Comparison of ENCODE assay signal across 1 cellular context in the genomic region with DNA sequence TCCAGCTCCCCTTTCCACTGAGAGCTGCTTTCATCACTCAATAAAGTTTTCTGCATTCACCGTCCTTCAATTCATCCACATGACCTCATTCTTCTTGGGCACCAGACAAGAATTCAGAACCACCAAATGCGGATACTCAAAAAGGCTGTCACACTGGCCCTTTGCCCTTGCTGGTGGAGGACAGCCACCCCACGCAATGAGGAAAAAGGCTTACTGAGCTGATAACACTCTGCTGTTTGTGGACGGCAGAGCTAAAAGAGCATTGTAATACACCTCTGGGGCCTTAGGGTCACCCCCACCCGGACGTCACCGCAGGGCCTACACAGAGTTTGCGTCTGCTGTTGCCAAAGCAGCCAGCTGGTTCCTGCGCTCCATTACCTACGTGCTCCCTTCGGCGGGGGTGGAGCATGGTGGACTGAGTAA.
TF ChIP-seq lines count a peak whose summit lies in the region.

No MANE protein-coding gene starts in this region.

TF ChIP-seq in K562, 482 proteins besides CTCF, POLR2A, EP300 and RAD21 (continued from another document and continues in another):
- TF ChIP-seq GABPB1 (CRISPR knock-in tag; IDR thresholded peaks at IDR 0.05), result no peak
- TF ChIP-seq SRSF3 (IDR thresholded peaks at IDR 0.05; ENCODE audit: insufficient read depth, low read length), result no peak
- TF ChIP-seq, protein P1, sequence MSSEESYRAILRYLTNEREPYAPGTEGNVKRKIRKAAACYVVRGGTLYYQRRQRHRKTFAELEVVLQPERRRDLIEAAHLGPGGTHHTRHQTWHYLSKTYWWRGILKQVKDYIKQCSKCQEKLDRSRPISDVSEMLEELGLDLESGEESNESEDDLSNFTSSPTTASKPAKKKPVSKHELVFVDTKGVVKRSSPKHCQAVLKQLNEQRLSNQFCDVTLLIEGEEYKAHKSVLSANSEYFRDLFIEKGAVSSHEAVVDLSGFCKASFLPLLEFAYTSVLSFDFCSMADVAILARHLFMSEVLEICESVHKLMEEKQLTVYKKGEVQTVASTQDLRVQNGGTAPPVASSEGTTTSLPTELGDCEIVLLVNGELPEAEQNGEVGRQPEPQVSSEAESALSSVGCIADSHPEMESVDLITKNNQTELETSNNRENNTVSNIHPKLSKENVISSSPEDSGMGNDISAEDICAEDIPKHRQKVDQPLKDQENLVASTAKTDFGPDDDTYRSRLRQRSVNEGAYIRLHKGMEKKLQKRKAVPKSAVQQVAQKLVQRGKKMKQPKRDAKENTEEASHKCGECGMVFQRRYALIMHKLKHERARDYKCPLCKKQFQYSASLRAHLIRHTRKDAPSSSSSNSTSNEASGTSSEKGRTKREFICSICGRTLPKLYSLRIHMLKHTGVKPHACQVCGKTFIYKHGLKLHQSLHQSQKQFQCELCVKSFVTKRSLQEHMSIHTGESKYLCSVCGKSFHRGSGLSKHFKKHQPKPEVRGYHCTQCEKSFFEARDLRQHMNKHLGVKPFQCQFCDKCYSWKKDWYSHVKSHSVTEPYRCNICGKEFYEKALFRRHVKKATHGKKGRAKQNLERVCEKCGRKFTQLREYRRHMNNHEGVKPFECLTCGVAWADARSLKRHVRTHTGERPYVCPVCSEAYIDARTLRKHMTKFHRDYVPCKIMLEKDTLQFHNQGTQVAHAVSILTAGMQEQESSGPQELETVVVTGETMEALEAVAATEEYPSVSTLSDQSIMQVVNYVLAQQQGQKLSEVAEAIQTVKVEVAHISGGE (CRISPR knock-in tag; IDR thresholded peaks at IDR 0.05), result no peak
- TF ChIP-seq RBM15 (IDR thresholded peaks at IDR 0.05; ENCODE audit: insufficient read depth, low read length), result no peak
- TF ChIP-seq SIN3B (IDR thresholded peaks at IDR 0.05; ENCODE audit: low read depth), result no peak
- TF ChIP-seq, protein P2, sequence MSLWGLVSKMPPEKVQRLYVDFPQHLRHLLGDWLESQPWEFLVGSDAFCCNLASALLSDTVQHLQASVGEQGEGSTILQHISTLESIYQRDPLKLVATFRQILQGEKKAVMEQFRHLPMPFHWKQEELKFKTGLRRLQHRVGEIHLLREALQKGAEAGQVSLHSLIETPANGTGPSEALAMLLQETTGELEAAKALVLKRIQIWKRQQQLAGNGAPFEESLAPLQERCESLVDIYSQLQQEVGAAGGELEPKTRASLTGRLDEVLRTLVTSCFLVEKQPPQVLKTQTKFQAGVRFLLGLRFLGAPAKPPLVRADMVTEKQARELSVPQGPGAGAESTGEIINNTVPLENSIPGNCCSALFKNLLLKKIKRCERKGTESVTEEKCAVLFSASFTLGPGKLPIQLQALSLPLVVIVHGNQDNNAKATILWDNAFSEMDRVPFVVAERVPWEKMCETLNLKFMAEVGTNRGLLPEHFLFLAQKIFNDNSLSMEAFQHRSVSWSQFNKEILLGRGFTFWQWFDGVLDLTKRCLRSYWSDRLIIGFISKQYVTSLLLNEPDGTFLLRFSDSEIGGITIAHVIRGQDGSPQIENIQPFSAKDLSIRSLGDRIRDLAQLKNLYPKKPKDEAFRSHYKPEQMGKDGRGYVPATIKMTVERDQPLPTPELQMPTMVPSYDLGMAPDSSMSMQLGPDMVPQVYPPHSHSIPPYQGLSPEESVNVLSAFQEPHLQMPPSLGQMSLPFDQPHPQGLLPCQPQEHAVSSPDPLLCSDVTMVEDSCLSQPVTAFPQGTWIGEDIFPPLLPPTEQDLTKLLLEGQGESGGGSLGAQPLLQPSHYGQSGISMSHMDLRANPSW (CRISPR knock-in tag; IDR thresholded peaks at IDR 0.05), result no peak
- no peak for TF ChIP-seq ZNF717 (CRISPR knock-in tag; IDR thresholded peaks at IDR 0.05)
- 0 out of 2 replicates have a peak, but pooled peaks have one; percentile 20 for TF ChIP-seq CREM (IDR thresholded peaks at IDR 0.05; ENCODE audit: low read depth)
- no peak for TF ChIP-seq ZNF431 (CRISPR knock-in tag; IDR thresholded peaks at IDR 0.05)
- TF ChIP-seq, protein P3, sequence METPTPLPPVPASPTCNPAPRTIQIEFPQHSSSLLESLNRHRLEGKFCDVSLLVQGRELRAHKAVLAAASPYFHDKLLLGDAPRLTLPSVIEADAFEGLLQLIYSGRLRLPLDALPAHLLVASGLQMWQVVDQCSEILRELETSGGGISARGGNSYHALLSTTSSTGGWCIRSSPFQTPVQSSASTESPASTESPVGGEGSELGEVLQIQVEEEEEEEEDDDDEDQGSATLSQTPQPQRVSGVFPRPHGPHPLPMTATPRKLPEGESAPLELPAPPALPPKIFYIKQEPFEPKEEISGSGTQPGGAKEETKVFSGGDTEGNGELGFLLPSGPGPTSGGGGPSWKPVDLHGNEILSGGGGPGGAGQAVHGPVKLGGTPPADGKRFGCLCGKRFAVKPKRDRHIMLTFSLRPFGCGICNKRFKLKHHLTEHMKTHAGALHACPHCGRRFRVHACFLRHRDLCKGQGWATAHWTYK (CRISPR knock-in tag; IDR thresholded peaks at IDR 0.05), result no peak
- TF ChIP-seq MYC (IDR thresholded peaks at IDR 0.05; ENCODE audit: low read depth, low read length), result no peak
- TF ChIP-seq MYC (CRISPR knock-in tag; IDR thresholded peaks at IDR 0.05; ENCODE audit: borderline replicate concordance, low read depth), result no peak
- TF ChIP-seq, protein P4, sequence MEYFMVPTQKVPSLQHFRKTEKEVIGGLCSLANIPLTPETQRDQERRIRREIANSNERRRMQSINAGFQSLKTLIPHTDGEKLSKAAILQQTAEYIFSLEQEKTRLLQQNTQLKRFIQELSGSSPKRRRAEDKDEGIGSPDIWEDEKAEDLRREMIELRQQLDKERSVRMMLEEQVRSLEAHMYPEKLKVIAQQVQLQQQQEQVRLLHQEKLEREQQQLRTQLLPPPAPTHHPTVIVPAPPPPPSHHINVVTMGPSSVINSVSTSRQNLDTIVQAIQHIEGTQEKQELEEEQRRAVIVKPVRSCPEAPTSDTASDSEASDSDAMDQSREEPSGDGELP (CRISPR knock-in tag; IDR thresholded peaks at IDR 0.05; ENCODE audit: borderline replicate concordance), result peak; percentile 33; the same call in 1 of the 2 replicates
- TF ChIP-seq, protein P5, sequence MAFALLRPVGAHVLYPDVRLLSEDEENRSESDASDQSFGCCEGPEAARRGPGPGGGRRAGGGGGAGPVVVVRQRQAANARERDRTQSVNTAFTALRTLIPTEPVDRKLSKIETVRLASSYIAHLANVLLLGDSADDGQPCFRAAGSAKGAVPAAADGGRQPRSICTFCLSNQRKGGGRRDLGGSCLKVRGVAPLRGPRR (CRISPR knock-in tag; IDR thresholded peaks at IDR 0.05), result no peak
- TF ChIP-seq, protein P6, sequence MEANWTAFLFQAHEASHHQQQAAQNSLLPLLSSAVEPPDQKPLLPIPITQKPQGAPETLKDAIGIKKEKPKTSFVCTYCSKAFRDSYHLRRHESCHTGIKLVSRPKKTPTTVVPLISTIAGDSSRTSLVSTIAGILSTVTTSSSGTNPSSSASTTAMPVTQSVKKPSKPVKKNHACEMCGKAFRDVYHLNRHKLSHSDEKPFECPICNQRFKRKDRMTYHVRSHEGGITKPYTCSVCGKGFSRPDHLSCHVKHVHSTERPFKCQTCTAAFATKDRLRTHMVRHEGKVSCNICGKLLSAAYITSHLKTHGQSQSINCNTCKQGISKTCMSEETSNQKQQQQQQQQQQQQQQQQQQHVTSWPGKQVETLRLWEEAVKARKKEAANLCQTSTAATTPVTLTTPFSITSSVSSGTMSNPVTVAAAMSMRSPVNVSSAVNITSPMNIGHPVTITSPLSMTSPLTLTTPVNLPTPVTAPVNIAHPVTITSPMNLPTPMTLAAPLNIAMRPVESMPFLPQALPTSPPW (CRISPR knock-in tag; IDR thresholded peaks at IDR 0.05), result peak; percentile 38; the same call in 1 of the 2 replicates
- no peak for TF ChIP-seq NCOA1 (IDR thresholded peaks at IDR 0.05; ENCODE audit: low read depth)
- TF ChIP-seq DMBX1 (CRISPR knock-in tag; IDR thresholded peaks at IDR 0.05; ENCODE audit: borderline replicate concordance), result no peak
- TF ChIP-seq, protein P7, sequence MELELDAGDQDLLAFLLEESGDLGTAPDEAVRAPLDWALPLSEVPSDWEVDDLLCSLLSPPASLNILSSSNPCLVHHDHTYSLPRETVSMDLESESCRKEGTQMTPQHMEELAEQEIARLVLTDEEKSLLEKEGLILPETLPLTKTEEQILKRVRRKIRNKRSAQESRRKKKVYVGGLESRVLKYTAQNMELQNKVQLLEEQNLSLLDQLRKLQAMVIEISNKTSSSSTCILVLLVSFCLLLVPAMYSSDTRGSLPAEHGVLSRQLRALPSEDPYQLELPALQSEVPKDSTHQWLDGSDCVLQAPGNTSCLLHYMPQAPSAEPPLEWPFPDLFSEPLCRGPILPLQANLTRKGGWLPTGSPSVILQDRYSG (tag; conservative IDR thresholded peaks at IDR 0.05; ENCODE audit: low read depth), result no peak
- TF ChIP-seq ZNF57 (CRISPR knock-in tag; IDR thresholded peaks at IDR 0.05), result no peak
- TF ChIP-seq MAZ (CRISPR knock-in tag; conservative IDR thresholded peaks at IDR 0.05 in 1 of 2, IDR thresholded peaks at IDR 0.05 in 1 of 2), result no peak
- TF ChIP-seq FOXM1 (IDR thresholded peaks at IDR 0.05; ENCODE audit: low read depth), result no peak
- TF ChIP-seq FOXM1 (CRISPR knock-in tag; IDR thresholded peaks at IDR 0.05; ENCODE audit: low read depth), result no peak
- TF ChIP-seq MAFK (IDR thresholded peaks at IDR 0.05; ENCODE audit: low read length), result no peak
- no peak for TF ChIP-seq BMI1 (IDR thresholded peaks at IDR 0.05; ENCODE audit: low read length)
- no peak for TF ChIP-seq MED1 (CRISPR knock-in tag; IDR thresholded peaks at IDR 0.05; ENCODE audit: borderline replicate concordance)
- TF ChIP-seq RFX1 (IDR thresholded peaks at IDR 0.05), result peak; percentile 39; the same call in 1 of the 2 replicates
- no peak for TF ChIP-seq NR4A1 (CRISPR knock-in tag; IDR thresholded peaks at IDR 0.05)
- no peak for TF ChIP-seq NR4A1 (tag; IDR thresholded peaks at IDR 0.05)
- no peak for TF ChIP-seq ZNF778 (CRISPR knock-in tag; IDR thresholded peaks at IDR 0.05)
- TF ChIP-seq EWSR1 (IDR thresholded peaks at IDR 0.05; ENCODE audit: borderline replicate concordance, low read depth, partially characterized antibody), result no peak
- no peak for TF ChIP-seq TAF9B (IDR thresholded peaks at IDR 0.05; ENCODE audit: partially characterized antibody)
- TF ChIP-seq, protein P8, sequence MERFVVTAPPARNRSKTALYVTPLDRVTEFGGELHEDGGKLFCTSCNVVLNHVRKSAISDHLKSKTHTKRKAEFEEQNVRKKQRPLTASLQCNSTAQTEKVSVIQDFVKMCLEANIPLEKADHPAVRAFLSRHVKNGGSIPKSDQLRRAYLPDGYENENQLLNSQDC (CRISPR knock-in tag; IDR thresholded peaks at IDR 0.05), result no peak
- TF ChIP-seq, protein P9, sequence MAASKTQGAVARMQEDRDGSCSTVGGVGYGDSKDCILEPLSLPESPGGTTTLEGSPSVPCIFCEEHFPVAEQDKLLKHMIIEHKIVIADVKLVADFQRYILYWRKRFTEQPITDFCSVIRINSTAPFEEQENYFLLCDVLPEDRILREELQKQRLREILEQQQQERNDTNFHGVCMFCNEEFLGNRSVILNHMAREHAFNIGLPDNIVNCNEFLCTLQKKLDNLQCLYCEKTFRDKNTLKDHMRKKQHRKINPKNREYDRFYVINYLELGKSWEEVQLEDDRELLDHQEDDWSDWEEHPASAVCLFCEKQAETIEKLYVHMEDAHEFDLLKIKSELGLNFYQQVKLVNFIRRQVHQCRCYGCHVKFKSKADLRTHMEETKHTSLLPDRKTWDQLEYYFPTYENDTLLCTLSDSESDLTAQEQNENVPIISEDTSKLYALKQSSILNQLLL (CRISPR knock-in tag; IDR thresholded peaks at IDR 0.05; ENCODE audit: borderline replicate concordance), result no peak
- TF ChIP-seq NFIC (IDR thresholded peaks at IDR 0.05), result no peak
- no peak for TF ChIP-seq ZNF583 (CRISPR knock-in tag; IDR thresholded peaks at IDR 0.05)
- no peak for TF ChIP-seq ZNF165 (CRISPR knock-in tag; IDR thresholded peaks at IDR 0.05; ENCODE audit: borderline replicate concordance)
- no peak for TF ChIP-seq PPARD (CRISPR knock-in tag; IDR thresholded peaks at IDR 0.05)
- no peak for TF ChIP-seq CBX2 (IDR thresholded peaks at IDR 0.05; ENCODE audit: insufficient read depth, low read length, poor library complexity, severe bottlenecking)
- TF ChIP-seq TCF3 (CRISPR knock-in tag; IDR thresholded peaks at IDR 0.05), result peak; percentile 20; the same call in 1 of the 2 replicates
- TF ChIP-seq IFI16 (CRISPR knock-in tag; IDR thresholded peaks at IDR 0.05), result no peak
- no peak for TF ChIP-seq FOXJ3 (CRISPR knock-in tag; IDR thresholded peaks at IDR 0.05)
- TF ChIP-seq ATF1 (CRISPR knock-in tag; IDR thresholded peaks at IDR 0.05), result no peak
- TF ChIP-seq ATF1 (tag; IDR thresholded peaks at IDR 0.05), result peak; percentile 65
- no peak for TF ChIP-seq BRD4 (IDR thresholded peaks at IDR 0.05)
- TF ChIP-seq MAFG (tag; conservative IDR thresholded peaks at IDR 0.05), result no peak
- no peak for TF ChIP-seq RFX5 (IDR thresholded peaks at IDR 0.05; ENCODE audit: low read depth, low read length)
- peak; percentile 60 for TF ChIP-seq EGR1 (conservative IDR thresholded peaks at IDR 0.05)
- no peak for TF ChIP-seq XRCC5 (IDR thresholded peaks at IDR 0.05; ENCODE audit: low read depth, low read length)
- TF ChIP-seq FOXA3 (CRISPR knock-in tag; conservative IDR thresholded peaks at IDR 0.05 in 1 of 2, IDR thresholded peaks at IDR 0.05 in 1 of 2), result no peak
- TF ChIP-seq CBFA2T3 (IDR thresholded peaks at IDR 0.05), result peak; percentile 64
- TF ChIP-seq CBX1 (IDR thresholded peaks at IDR 0.05; ENCODE audit: low read depth), result no peak
- no peak for TF ChIP-seq DNMT1 (IDR thresholded peaks at IDR 0.05)
- TF ChIP-seq, protein P10, sequence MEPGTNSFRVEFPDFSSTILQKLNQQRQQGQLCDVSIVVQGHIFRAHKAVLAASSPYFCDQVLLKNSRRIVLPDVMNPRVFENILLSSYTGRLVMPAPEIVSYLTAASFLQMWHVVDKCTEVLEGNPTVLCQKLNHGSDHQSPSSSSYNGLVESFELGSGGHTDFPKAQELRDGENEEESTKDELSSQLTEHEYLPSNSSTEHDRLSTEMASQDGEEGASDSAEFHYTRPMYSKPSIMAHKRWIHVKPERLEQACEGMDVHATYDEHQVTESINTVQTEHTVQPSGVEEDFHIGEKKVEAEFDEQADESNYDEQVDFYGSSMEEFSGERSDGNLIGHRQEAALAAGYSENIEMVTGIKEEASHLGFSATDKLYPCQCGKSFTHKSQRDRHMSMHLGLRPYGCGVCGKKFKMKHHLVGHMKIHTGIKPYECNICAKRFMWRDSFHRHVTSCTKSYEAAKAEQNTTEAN (CRISPR knock-in tag; IDR thresholded peaks at IDR 0.05), result no peak
- TF ChIP-seq FOXA1 (IDR thresholded peaks at IDR 0.05; ENCODE audit: borderline replicate concordance), result no peak
- no peak for TF ChIP-seq SIRT6 (IDR thresholded peaks at IDR 0.05; ENCODE audit: low read depth, low read length)
